Comparison of ENCODE assay signal across 8 cellular contexts in genomic region chr14:21557084-21557901, GRCh38. TPM values are rescaled to one million over a fixed set of nuclear protein-coding genes. Genes with fewer than 3 reads are reported as not detected.
DNase-seq lines count a peak whose midpoint lies in the region; ATAC-seq and TF ChIP-seq lines count a peak whose summit lies in the region.

No MANE protein-coding gene starts in this region.

- H3K36me3 ChIP-seq in BJ (ENCODE audit: control insufficient read depth, insufficient read depth, low read length), result no peaks in the 10 kb centered on the region

- CTCF ChIA-PET in BJ (lab: Yijun Ruan, JAX), result interaction anchor here (0.6 to 3.2 kb wide), 10 partner anchors 8 to 102 kb away, joined by 3 to 19 read pairs (median 3); partner anchors contain the start of gene METTL3

- DNase-seq in BJ (ENCODE audit: low read depth) (peak; percentile 91), HFF-Myc (ENCODE audit: extremely low read depth, low read depth) (peak; percentile 82), NCI-H345 (lab: John Stamatoyannopoulos, UW) (peak; percentile 88), chondrocyte (ENCODE audit: low spot score) (no peak), kidney glomerular epithelial cell (lab: John Stamatoyannopoulos, UW) (peak; percentile 79)
- peak; percentile 55 for DNase-seq in activated CD4-positive, alpha-beta T cell treated with anti-CD3 and anti-CD28 coated beads for 1 hour
- peak; percentile 14 to 42 for DNase-seq in stimulated activated CD4-positive, alpha-beta T cell treated with anti-CD3 and anti-CD28 coated beads, Interleukin-15, amount 100 ng/mL, for 1 hour (ENCODE audit: low read depth in 1 of 2, low spot score in 1 of 2)

- H3K27ac Mint-ChIP-seq in chondrocyte (ENCODE audit: unreplicated experiment), result peak overlapping the region; percentile 96

- no peaks in the 10 kb centered on the region for H3K9me3 Mint-ChIP-seq in chondrocyte (ENCODE audit: low read depth)

- no peak overlapping the region for H3K4me3 ChIP-seq in BJ (ENCODE audit: low read depth, low read length)
- no peak overlapping the region for H3K4me3 ChIP-seq in HFF-Myc (replicated peaks; ENCODE audit: low read depth, low read length)

- H3K27me3 Mint-ChIP-seq in chondrocyte (ENCODE audit: low read depth), result no peaks in the 10 kb centered on the region

- POLR2A ChIA-PET in BJ (lab: Charles Lee), result no interaction called here

- peak; percentile 59 for TF ChIP-seq CTCF in BJ (IDR thresholded peaks at IDR 0.05; ENCODE audit: insufficient read depth, low read depth, low read length)
- peak; percentile 61 for TF ChIP-seq CTCF in HFF-Myc (IDR thresholded peaks at IDR 0.05; ENCODE audit: low read depth, low read length, missing control alignments)
- TF ChIP-seq CTCF in chondrocyte (IDR thresholded peaks at IDR 0.05), result peak; percentile 89

- H3K4me3 Mint-ChIP-seq in chondrocyte (ENCODE audit: unreplicated experiment), result peak overlapping the region; percentile 60

- no peaks in the 10 kb centered on the region for H3K27me3 ChIP-seq in BJ (ENCODE audit: control insufficient read depth, insufficient read depth, low read length)

- no peaks in the 10 kb centered on the region for H3K36me3 Mint-ChIP-seq in chondrocyte (ENCODE audit: low read depth)

- ATAC-seq in GM19455 (IDR thresholded peaks at IDR 0.05; ENCODE audit: unreplicated experiment), result no peak

- peaks cover 12% of the 10 kb centered on the region for H3K4me1 Mint-ChIP-seq in chondrocyte (ENCODE audit: low read depth)

RNA-seq across cellular contexts. Expression of gene OR10G3, which starts 22.6 kb away (rescaled TPM):
- polyA plus RNA-seq in BJ (2011; rRNA removed), result not detected in 2 replicates
- not detected in 2 replicates for polyA minus RNA-seq in BJ (2011; rRNA and poly(A)+ RNA removed)
- not detected in 3 replicates for total RNA-seq in chondrocyte

RNA-seq across cellular contexts. Expression of gene SALL2, which starts 31.1 kb away (rescaled TPM):
- polyA plus RNA-seq in BJ (2011; rRNA removed), result 4.0 and 7.2 TPM in 2 replicates
- 8.1 and 8.2 TPM in 2 replicates for polyA minus RNA-seq in BJ (2011; rRNA and poly(A)+ RNA removed)
- total RNA-seq in chondrocyte, result 8.7 to 13.1 TPM (median 10.1 TPM) in 3 replicates

RNA-seq across cellular contexts. Expression of gene METTL3, which starts 46.2 kb away (rescaled TPM):
- 52.3 and 63.3 TPM in 2 replicates for polyA plus RNA-seq in BJ (2011; rRNA removed)
- polyA minus RNA-seq in BJ (2011; rRNA and poly(A)+ RNA removed), result 43.9 and 77.6 TPM in 2 replicates
- 29.3 to 38.5 TPM (median 30.4 TPM) in 3 replicates for total RNA-seq in chondrocyte
